In the genomic region with DNA sequence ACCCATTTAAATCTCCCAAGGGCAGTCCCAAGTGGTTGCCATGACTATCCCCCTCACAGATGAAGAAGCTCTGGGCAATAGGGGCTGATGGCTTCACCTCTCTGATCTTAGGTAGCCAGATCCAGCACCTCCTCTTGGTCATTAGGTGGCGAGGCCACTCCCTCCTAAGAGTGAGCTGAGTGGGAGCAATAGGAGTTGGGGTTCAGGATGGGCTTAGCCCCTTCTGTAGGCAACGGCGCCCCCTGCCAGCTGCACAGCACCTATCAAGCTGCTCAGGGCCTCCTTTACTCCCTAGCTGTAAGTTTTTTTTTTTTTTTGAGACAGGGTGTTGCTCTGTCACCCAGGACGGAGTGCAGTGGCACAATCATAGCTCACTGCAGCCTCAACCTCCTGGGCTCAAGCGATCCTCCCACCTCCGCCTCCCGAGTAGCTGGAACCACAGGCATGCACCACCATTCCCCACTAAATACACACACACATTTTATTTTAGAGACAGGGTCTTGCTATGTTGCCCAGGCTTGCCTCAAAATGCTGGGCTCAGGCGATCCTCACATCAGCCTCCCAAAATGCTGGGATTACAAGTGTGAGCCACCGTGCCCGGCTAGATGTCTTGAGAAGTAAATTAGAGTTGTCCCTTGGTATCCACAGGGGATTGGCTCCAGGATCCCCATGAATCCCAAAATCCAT, we compare ENCODE assay signal across 8 cellular contexts. TPM values are rescaled to one million over a fixed set of nuclear protein-coding genes. Genes with fewer than 3 reads are reported as not detected.
A peak's percentile ranks its signal among the peaks of the same experiment; 100 is the strongest.
DNase-seq lines count a peak whose midpoint lies in the region; ATAC-seq, FAIRE-seq and TF ChIP-seq lines count a peak whose summit lies in the region.

No MANE protein-coding gene starts in this region.

- H2AFZ ChIP-seq in ACC112 (ENCODE audit: low read length, unreplicated experiment), result no peak overlapping the region

- H3K9me3 ChIP-seq in WERI-Rb-1 (ENCODE audit: severe bottlenecking), result no peaks in the 10 kb centered on the region

- peak; percentile 11 for FAIRE-seq in GM19239 (lab: Jason Lieb, UNC)

- H3K27ac ChIP-seq in ACC112 (ENCODE audit: low read depth, low read length) (peak overlapping the region; percentile 61; the same call in 1 of the 2 replicates), WERI-Rb-1 (peak overlapping the region; percentile 67), foreskin keratinocyte (no peak overlapping the region)

- H3K36me3 ChIP-seq in ACC112 (ENCODE audit: insufficient read depth, low read length) (no peaks in the 10 kb centered on the region), WERI-Rb-1 (peaks cover 20% of the 10 kb centered on the region)

- DNase-seq in GM19239 (ENCODE audit: insufficient read length, low spot score) (no peak), WERI-Rb-1 (peak; percentile 84), foreskin keratinocyte (peak in 1 of 2 donors; percentile 21), GOT3 (lab: John Stamatoyannopoulos, UW) (no peak), HPDE6-E6E7 (ENCODE audit: extremely low spot score) (no peak)

- H3K79me2 ChIP-seq in ACC112 (ENCODE audit: control insufficient read depth, insufficient read depth, low read length, unreplicated experiment), result peaks cover 2% of the 10 kb centered on the region

- ATAC-seq in foreskin keratinocyte (peak; percentile 6), HG03571 (IDR thresholded peaks at IDR 0.05; ENCODE audit: unreplicated experiment) (no peak), HG02970 (IDR thresholded peaks at IDR 0.05; ENCODE audit: low FRiP score, unreplicated experiment) (no peak)

- H3K4me3 ChIP-seq in ACC112 (ENCODE audit: low read depth, low read length) (no peak overlapping the region), WERI-Rb-1 (ENCODE audit: low read depth, low read length) (no peak overlapping the region)

- H3K4me1 ChIP-seq in ACC112 (ENCODE audit: control insufficient read depth, insufficient read depth, low read length, unreplicated experiment) (peaks cover 34% of the 10 kb centered on the region), foreskin keratinocyte (peaks cover 12% of the 10 kb centered on the region)

- peak; percentile 82 for TF ChIP-seq CTCF in WERI-Rb-1 (IDR thresholded peaks at IDR 0.05; ENCODE audit: low read depth, low read length)
- peak; percentile 59 for TF ChIP-seq CTCF in foreskin keratinocyte (conservative IDR thresholded peaks at IDR 0.05)

- H3K27me3 ChIP-seq in ACC112 (ENCODE audit: insufficient read depth, low read length), result peaks cover 14% of the 10 kb centered on the region
- H3K27me3 ChIP-seq in WERI-Rb-1 (ENCODE audit: insufficient read depth, low read depth, severe bottlenecking), result no peaks in the 10 kb centered on the region
- peaks cover 26% of the 10 kb centered on the region for H3K27me3 ChIP-seq in foreskin keratinocyte

RNA-seq across cellular contexts. Expression of gene RRAD, which starts 3.5 kb away (rescaled TPM):
- total RNA-seq in foreskin keratinocyte, result 1.5 and 2.2 TPM in 2 replicates
- polyA plus RNA-seq in foreskin keratinocyte, result 1.7 and 3.1 TPM in 2 replicates

RNA-seq across cellular contexts. Expression of gene CIAO2B, which starts 5.4 kb away (rescaled TPM):
- total RNA-seq in foreskin keratinocyte, result 118 and 134 TPM in 2 replicates
- 176 and 179 TPM in 2 replicates for polyA plus RNA-seq in foreskin keratinocyte

RNA-seq across cellular contexts. Expression of gene CES2, which starts 6.5 kb away (rescaled TPM):
- 33.5 and 34.0 TPM in 2 replicates for total RNA-seq in foreskin keratinocyte
- polyA plus RNA-seq in foreskin keratinocyte, result 16.9 and 19.0 TPM in 2 replicates

RNA-seq across cellular contexts. Expression of gene CDH16, which starts 10.2 kb away (rescaled TPM):
- total RNA-seq in foreskin keratinocyte, result 0.07 TPM in 1 of 2 replicates, not detected in the other
- polyA plus RNA-seq in foreskin keratinocyte, result 0.02 TPM in 1 of 2 replicates, not detected in the other

RNA-seq across cellular contexts. Expression of gene CES3, which starts 32.2 kb away (rescaled TPM):
- 0.88 and 1.1 TPM in 2 replicates for total RNA-seq in foreskin keratinocyte
- polyA plus RNA-seq in foreskin keratinocyte, result 0.43 and 0.55 TPM in 2 replicates
